In genomic region chr2:187349328-187349944, GRCh38 we compare ENCODE assay signal across 1 cellular context.
TF ChIP-seq lines count a peak whose summit lies in the region.

No MANE protein-coding gene starts in this region.

TF ChIP-seq in SK-N-SH, 30 proteins besides CTCF, POLR2A, EP300 and RAD21 (continued from another document):
- TF ChIP-seq PBX3 (IDR thresholded peaks at IDR 0.05): no peak
- TF ChIP-seq YY1 (IDR thresholded peaks at IDR 0.05; ENCODE audit: low read depth): no peak
TF ChIP-seq in SK-N-SH: peak in this region for 0.
